ENCODE assay signal across 1 cellular context in the genomic region with DNA sequence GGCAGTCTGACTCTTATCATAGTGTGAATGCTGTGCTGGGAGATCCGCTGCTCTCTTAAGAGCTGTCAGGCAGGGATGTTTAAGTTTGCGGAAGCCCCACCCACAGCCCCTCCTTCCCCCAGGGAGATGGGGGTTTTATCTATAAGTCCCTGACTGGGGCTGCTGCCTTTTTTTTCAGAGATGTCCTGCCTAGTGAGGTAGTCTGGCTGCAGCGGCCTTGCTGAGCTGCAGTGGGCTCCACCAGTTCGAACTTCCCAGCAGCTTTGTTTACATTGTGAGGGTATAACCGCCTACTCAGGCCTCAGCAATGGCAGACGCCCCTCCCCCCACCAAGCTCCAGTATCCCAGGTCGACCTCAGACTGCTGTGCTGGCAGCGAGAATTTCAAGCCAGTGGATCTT.
TF ChIP-seq lines count a peak whose summit lies in the region.

No MANE protein-coding gene starts in this region.

TF ChIP-seq in SK-N-SH, 30 proteins besides CTCF, POLR2A, EP300 and RAD21 (continued from another document):
- TF ChIP-seq, protein P1, sequence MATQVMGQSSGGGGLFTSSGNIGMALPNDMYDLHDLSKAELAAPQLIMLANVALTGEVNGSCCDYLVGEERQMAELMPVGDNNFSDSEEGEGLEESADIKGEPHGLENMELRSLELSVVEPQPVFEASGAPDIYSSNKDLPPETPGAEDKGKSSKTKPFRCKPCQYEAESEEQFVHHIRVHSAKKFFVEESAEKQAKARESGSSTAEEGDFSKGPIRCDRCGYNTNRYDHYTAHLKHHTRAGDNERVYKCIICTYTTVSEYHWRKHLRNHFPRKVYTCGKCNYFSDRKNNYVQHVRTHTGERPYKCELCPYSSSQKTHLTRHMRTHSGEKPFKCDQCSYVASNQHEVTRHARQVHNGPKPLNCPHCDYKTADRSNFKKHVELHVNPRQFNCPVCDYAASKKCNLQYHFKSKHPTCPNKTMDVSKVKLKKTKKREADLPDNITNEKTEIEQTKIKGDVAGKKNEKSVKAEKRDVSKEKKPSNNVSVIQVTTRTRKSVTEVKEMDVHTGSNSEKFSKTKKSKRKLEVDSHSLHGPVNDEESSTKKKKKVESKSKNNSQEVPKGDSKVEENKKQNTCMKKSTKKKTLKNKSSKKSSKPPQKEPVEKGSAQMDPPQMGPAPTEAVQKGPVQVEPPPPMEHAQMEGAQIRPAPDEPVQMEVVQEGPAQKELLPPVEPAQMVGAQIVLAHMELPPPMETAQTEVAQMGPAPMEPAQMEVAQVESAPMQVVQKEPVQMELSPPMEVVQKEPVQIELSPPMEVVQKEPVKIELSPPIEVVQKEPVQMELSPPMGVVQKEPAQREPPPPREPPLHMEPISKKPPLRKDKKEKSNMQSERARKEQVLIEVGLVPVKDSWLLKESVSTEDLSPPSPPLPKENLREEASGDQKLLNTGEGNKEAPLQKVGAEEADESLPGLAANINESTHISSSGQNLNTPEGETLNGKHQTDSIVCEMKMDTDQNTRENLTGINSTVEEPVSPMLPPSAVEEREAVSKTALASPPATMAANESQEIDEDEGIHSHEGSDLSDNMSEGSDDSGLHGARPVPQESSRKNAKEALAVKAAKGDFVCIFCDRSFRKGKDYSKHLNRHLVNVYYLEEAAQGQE (IDR thresholded peaks at IDR 0.05; ENCODE audit: low read depth, low read length) = no peak
- TF ChIP-seq JUND (IDR thresholded peaks at IDR 0.05) = no peak
- TF ChIP-seq SIN3A (IDR thresholded peaks at IDR 0.05; ENCODE audit: borderline replicate concordance, low read depth, low read length) = no peak
- TF ChIP-seq YY1 (IDR thresholded peaks at IDR 0.05; ENCODE audit: low read depth) = no peak
- no peak for TF ChIP-seq RXRA (IDR thresholded peaks at IDR 0.05; ENCODE audit: borderline replicate concordance, low read depth)
- TF ChIP-seq, protein P2, sequence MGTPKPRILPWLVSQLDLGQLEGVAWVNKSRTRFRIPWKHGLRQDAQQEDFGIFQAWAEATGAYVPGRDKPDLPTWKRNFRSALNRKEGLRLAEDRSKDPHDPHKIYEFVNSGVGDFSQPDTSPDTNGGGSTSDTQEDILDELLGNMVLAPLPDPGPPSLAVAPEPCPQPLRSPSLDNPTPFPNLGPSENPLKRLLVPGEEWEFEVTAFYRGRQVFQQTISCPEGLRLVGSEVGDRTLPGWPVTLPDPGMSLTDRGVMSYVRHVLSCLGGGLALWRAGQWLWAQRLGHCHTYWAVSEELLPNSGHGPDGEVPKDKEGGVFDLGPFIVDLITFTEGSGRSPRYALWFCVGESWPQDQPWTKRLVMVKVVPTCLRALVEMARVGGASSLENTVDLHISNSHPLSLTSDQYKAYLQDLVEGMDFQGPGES (IDR thresholded peaks at IDR 0.05; ENCODE audit: low read depth, low read length) = no peak
- TF ChIP-seq FOXM1 (IDR thresholded peaks at IDR 0.05; ENCODE audit: low read depth) = no peak
- no peak for TF ChIP-seq FOXJ3 (CRISPR knock-in tag; IDR thresholded peaks at IDR 0.05)
- no peak for TF ChIP-seq CHD2 (IDR thresholded peaks at IDR 0.05; ENCODE audit: low read length, partially characterized antibody)
- no peak for TF ChIP-seq TCF12 (IDR thresholded peaks at IDR 0.05)
